ENCODE assay signal across 8 cellular contexts in genomic region chr17:44354582-44355309, GRCh38. TPM values are rescaled to one million over a fixed set of nuclear protein-coding genes. Genes with fewer than 3 reads are reported as not detected.
DNase-seq lines count a peak whose midpoint lies in the region; ATAC-seq and TF ChIP-seq lines count a peak whose summit lies in the region.

No MANE protein-coding gene starts in this region.

- H3K36me3 ChIP-seq in DOHH2 (ENCODE audit: control insufficient read depth, low read length) = peaks cover 36% of the 10 kb centered on the region
- H3K36me3 ChIP-seq in body of pancreas (replicated peaks in 1 of 2; ENCODE audit: insufficient read depth in 1 of 2, low read depth in 2 of 2) = peaks cover 8 to 19% of the 10 kb centered on the region in 2 donors

- peak overlapping the region in 1 of 3 experiments; percentile 61 for H3K27ac Mint-ChIP-seq in nephron

- H3K36me3 Mint-ChIP-seq in nephron (ENCODE audit: low read depth) = peaks cover 28% of the 10 kb centered on the region

- TF ChIP-seq CTCF in DOHH2 (IDR thresholded peaks at IDR 0.05; ENCODE audit: low read depth, low read length, poor library complexity, severe bottlenecking) (peak; percentile 52), body of pancreas (IDR thresholded peaks at IDR 0.05) (peak in 6 of 7 experiments; percentile 11 to 45 (median 22)), nephron (IDR thresholded peaks at IDR 0.05; ENCODE audit: unreplicated experiment in 3 of 3) (peak; percentile 56 to 61 (median 60)), omental fat pad (IDR thresholded peaks at IDR 0.05) (no peak)

- H3K9me2 ChIP-seq in DOHH2 (replicated peaks; ENCODE audit: control insufficient read depth, low read length) = no peaks in the 10 kb centered on the region

- ATAC-seq in body of pancreas = peak; percentile 8
- no peak for ATAC-seq in omental fat pad (ENCODE audit: low FRiP score)

- H3K4me1 Mint-ChIP-seq in nephron = peaks cover 37% of the 10 kb centered on the region

- peaks cover 14% of the 10 kb centered on the region; the same call in 1 of the 2 replicates for H3K27me3 ChIP-seq in DOHH2 (ENCODE audit: control insufficient read depth, low read length)
- no peaks in the 10 kb centered on the region for H3K27me3 ChIP-seq in body of pancreas

- no peaks in the 10 kb centered on the region for H4K20me1 ChIP-seq in DOHH2 (ENCODE audit: control insufficient read depth, insufficient read depth, low read depth, low read length)

- no peaks in the 10 kb centered on the region for H3K79me2 ChIP-seq in DOHH2 (ENCODE audit: control insufficient read depth, low read length)

- H3K4me3 Mint-ChIP-seq in nephron = peak overlapping the region in 2 of 3 experiments; percentile 37 to 38

- no peaks in the 10 kb centered on the region for H3F3A ChIP-seq in DOHH2 (ENCODE audit: control insufficient read depth, insufficient read depth)

- H3K4me1 ChIP-seq in DOHH2 (ENCODE audit: control insufficient read depth, low read length) (peaks cover 20% of the 10 kb centered on the region), body of pancreas (peaks cover 6% of the 10 kb centered on the region)

- WGBS in body of pancreas, 2 donors = 35 to 44% methylated on average over 10 to 65 of the region's 67 CpGs

- H3K27ac ChIP-seq in DOHH2 (ENCODE audit: low read depth, low read length) = no peak overlapping the region
- H3K27ac ChIP-seq in body of pancreas = no peak overlapping the region

- TF ChIP-seq POLR2A in body of pancreas (IDR thresholded peaks at IDR 0.05) = no peak

- intact Hi-C loops in body of pancreas (cut with DNase I) = no loop called here

- peaks cover 1% of the 10 kb centered on the region for H3K27me3 Mint-ChIP-seq in nephron (ENCODE audit: low read depth)

- H3K4me3 ChIP-seq in DOHH2 (ENCODE audit: low read length) (0 out of 2 replicates have a peak overlapping the region, but pooled peaks have one; percentile 24), body of pancreas (no peak overlapping the region)

- no peaks in the 10 kb centered on the region for H3K9me3 Mint-ChIP-seq in nephron

- H3K9me3 ChIP-seq in DOHH2 (ENCODE audit: control insufficient read depth, insufficient read depth, low read length) (no peaks in the 10 kb centered on the region), body of pancreas (no peaks in the 10 kb centered on the region)

- H3K4me2 ChIP-seq in DOHH2 (ENCODE audit: low read length) = peak overlapping the region; percentile 39; the same call in 1 of the 2 replicates

- DNase-seq in T-helper 2 cell = peak; percentile 36 to 50 (median 44)
- DNase-seq in body of pancreas = peak; percentile 28 to 61 (median 42)
- DNase-seq in NCI-H446 (lab: John Stamatoyannopoulos, UW) = no peak
- DNase-seq in omental fat pad (ENCODE audit: low spot score) = no peak
- DNase-seq in MV-4-11 (lab: John Stamatoyannopoulos, UW) = no peak
- DNase-seq in NCI-H2171 (lab: John Stamatoyannopoulos, UW) = no peak

RNA-seq across cellular contexts. Expression of gene FAM171A2, which starts 8.9 kb away (rescaled TPM):
- total RNA-seq in body of pancreas (1 to 10 TPM in 1 of 2 donors, not detected in 1; 2.9 TPM), omental fat pad (1 to 10 TPM in 1 of 4 donors, under 1 TPM in 3; 0.56 to 3.5 (median 0.95) TPM)

RNA-seq across cellular contexts. Expression of gene GRN, which starts 9.6 kb away (rescaled TPM):
- total RNA-seq in body of pancreas (100 to 1,000 TPM; 119 to 153 TPM), omental fat pad (100 to 1,000 TPM; 275 to 379 (median 316) TPM)

RNA-seq across cellular contexts. Expression of gene SLC25A39, which starts 30.1 kb away (rescaled TPM):
- total RNA-seq in body of pancreas = 100 to 1,000 TPM in 1 of 2 donors, 10 to 100 TPM in 1; 72.6 to 154 TPM
- 10 to 100 TPM; 46.0 to 75.7 (median 60.7) TPM for total RNA-seq in omental fat pad

RNA-seq across cellular contexts. Expression of gene ITGA2B, which starts 34.7 kb away (rescaled TPM):
- total RNA-seq in body of pancreas = 1 to 10 TPM in 1 of 2 donors, under 1 TPM in 1; 0.33 to 1.8 TPM
- 1 to 10 TPM in 2 of 4 donors, under 1 TPM in 2; 0.72 to 1.6 (median 1.0) TPM for total RNA-seq in omental fat pad

RNA-seq across cellular contexts. Expression of gene RUNDC3A, which starts 46.3 kb away (rescaled TPM):
- total RNA-seq in body of pancreas (1 to 10 TPM in 1 of 2 donors, not detected in 1; 2.6 TPM), omental fat pad (under 1 TPM in 1 of 4 donors, not detected in 3; 0.84 TPM)

Comparison
In these comparisons a context has a peak if more than half of its experiments do, and no peak if none do; other contexts are left out.
1. CTCF ChIP-seq: peak in DOHH2 (single experiment), body of pancreas (6 of 7) and nephron (3 of 3); none in omental fat pad (0 of 3).
2. DNase-seq: peak in T-helper 2 cell (5 of 5) and body of pancreas (4 of 4); none in NCI-H446 (0 of 2), omental fat pad (single experiment), MV-4-11 (single experiment) and NCI-H2171 (single experiment).